Comparison of ENCODE assay signal across 8 cellular contexts in the genomic region with DNA sequence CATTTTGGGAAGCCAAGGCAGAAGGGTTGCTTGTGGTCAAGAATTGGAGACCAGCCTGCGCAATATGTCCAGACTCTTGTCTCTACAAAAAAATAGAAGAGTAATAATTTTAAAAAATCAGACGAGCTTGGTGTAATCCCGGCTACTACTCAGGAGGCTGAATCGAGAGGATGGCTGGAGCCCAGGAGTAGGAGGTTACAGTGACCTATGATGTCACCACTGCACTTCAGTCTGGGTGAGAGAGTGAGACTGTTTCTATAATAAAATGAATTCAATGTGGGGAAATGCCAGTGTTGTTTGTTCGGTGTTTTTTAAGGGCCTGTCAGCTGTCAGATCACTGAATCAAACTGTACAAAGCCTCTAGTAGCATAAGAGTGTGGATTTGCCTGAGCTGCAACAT. TPM values are rescaled to one million over a fixed set of nuclear protein-coding genes. Genes with fewer than 3 reads are reported as not detected.
DNase-seq lines count a peak whose midpoint lies in the region; ATAC-seq, FAIRE-seq and TF ChIP-seq lines count a peak whose summit lies in the region.

No MANE protein-coding gene starts in this region.

- FAIRE-seq in GM12891 (lab: Jason Lieb, UNC): peak; percentile 20

- TF ChIP-seq CTCF in OCI-LY7 (conservative IDR thresholded peaks at IDR 0.05; ENCODE audit: low read length) (no peak), esophagus muscularis mucosa (IDR thresholded peaks at IDR 0.05) (no peak), progenitor cell of endocrine pancreas (IDR thresholded peaks at IDR 0.05; ENCODE audit: unreplicated experiment) (no peak)

- no peak overlapping the region for H3K27ac ChIP-seq in OCI-LY7 (ENCODE audit: low read depth, low read length, poor library complexity, severe bottlenecking)
- peak overlapping the region; percentile 96 to 100 (median 100) for H3K27ac ChIP-seq in esophagus muscularis mucosa (replicated peaks in 1 of 4)

- peaks cover 25% of the 10 kb centered on the region for H3K27me3 Mint-ChIP-seq in progenitor cell of endocrine pancreas

- no peak for ATAC-seq in HG03139 (IDR thresholded peaks at IDR 0.05; ENCODE audit: unreplicated experiment)

- POLR2A ChIA-PET in OCI-LY7 (lab: Charles Lee): interaction anchor here (0.5 to 5.0 kb wide), 13 partner anchors 10 to 451 kb away, joined by 3 to 28 read pairs (median 4); partner anchors contain the start of gene CLN5

- H2AFZ ChIP-seq in OCI-LY7 (ENCODE audit: low read length): peak overlapping the region; percentile 43; the same call in 1 of the 2 replicates

- DNase-seq in GM12891 (ENCODE audit: insufficient read length, low spot score): no peak
- no peak for DNase-seq in OCI-LY7 (ENCODE audit: low spot score)
- no peak for DNase-seq in esophagus muscularis mucosa (ENCODE audit: extremely low spot score)
- DNase-seq in progenitor cell of endocrine pancreas (ENCODE audit: low spot score, unreplicated experiment): no peak
- DNase-seq in DMS79 treated with DMSO at 0.1 percent for 48 hours (lab: John Stamatoyannopoulos, UW): no peak
- DNase-seq in mucosa of gallbladder (ENCODE audit: low spot score): no peak
- DNase-seq in epidermal melanocyte (ENCODE audit: insufficient read length, low spot score): no peak

- peaks cover 32% of the 10 kb centered on the region for H3K79me2 ChIP-seq in OCI-LY7 (ENCODE audit: insufficient read depth, low read depth, low read length)

- BruUV-seq in OCI-LY7 (replicated peaks; lab: Mats Ljungman, UMichigan): no TSS peak

- no peaks in the 10 kb centered on the region for H3K9me2 ChIP-seq in OCI-LY7 (ENCODE audit: insufficient read depth, low read length)

- H3K4me1 ChIP-seq in OCI-LY7 (ENCODE audit: insufficient read depth, low read length, poor library complexity, severe bottlenecking) (peaks cover 31% of the 10 kb centered on the region), esophagus muscularis mucosa (peaks cover 32 to 38% (median 36%) of the 10 kb centered on the region in 4 donors)

- peak overlapping the region; percentile 90 for H3K4me3 Mint-ChIP-seq in progenitor cell of endocrine pancreas (ENCODE audit: low read depth)

- no peaks in the 10 kb centered on the region for H3K9me3 ChIP-seq in OCI-LY7 (ENCODE audit: low read length)
- no peaks in the 10 kb centered on the region for H3K9me3 ChIP-seq in esophagus muscularis mucosa

- no peaks in the 10 kb centered on the region for H3K9me3 Mint-ChIP-seq in progenitor cell of endocrine pancreas (ENCODE audit: low read depth)

- WGBS in esophagus muscularis mucosa: 52% methylated on average over 5 of the region's 5 CpGs

- peak overlapping the region; percentile 99; the same call in 1 of the 2 replicates for H3K4me2 ChIP-seq in OCI-LY7 (ENCODE audit: low read length)

- CTCF ChIA-PET in OCI-LY7 (lab: Charles Lee; ENCODE audit: unreplicated experiment): no interaction called here

- H3K27me3 ChIP-seq in esophagus muscularis mucosa: no peaks in the 10 kb centered on the region

- no peak overlapping the region for H3K4me3 ChIP-seq in OCI-LY7 (ENCODE audit: low read depth, low read length, poor library complexity, severe bottlenecking)
- H3K4me3 ChIP-seq in esophagus muscularis mucosa: peak overlapping the region in 3 of 4 donors; percentile 90 to 98 (median 96)

- H3K36me3 Mint-ChIP-seq in progenitor cell of endocrine pancreas (ENCODE audit: insufficient read depth): no peaks in the 10 kb centered on the region

- peaks cover 16% of the 10 kb centered on the region for H3K4me1 Mint-ChIP-seq in progenitor cell of endocrine pancreas (ENCODE audit: low read depth)

- peaks cover 24% of the 10 kb centered on the region for H4K20me1 ChIP-seq in OCI-LY7 (ENCODE audit: insufficient read depth, low read length)

- H3K36me3 ChIP-seq in OCI-LY7 (ENCODE audit: insufficient read depth, low read length) (peaks cover 11% of the 10 kb centered on the region; the same call in 1 of the 2 replicates), esophagus muscularis mucosa (no peaks in the 10 kb centered on the region)

- no peak overlapping the region for H3K27ac Mint-ChIP-seq in progenitor cell of endocrine pancreas

- intact Hi-C loops in OCI-LY7 (cut with micrococcal nuclease; ENCODE audit: unreplicated experiment): loop anchor here (5.0 kb wide), 1 partner anchor 479 kb away; no protein-coding TSS in a partner anchor
- intact Hi-C loops in esophagus muscularis mucosa (cut with DNase I): loop anchor here (5.0 to 10.0 kb wide), 2 partner anchors 36 to 297 kb away; partner anchors contain the start of genes CLN5 and MYCBP2

- no peak for TF ChIP-seq EP300 in esophagus muscularis mucosa (IDR thresholded peaks at IDR 0.05)

- TF ChIP-seq POLR2A in GM12891 (IDR thresholded peaks at IDR 0.05; ENCODE audit: low read depth, low read length) (no peak), esophagus muscularis mucosa (IDR thresholded peaks at IDR 0.05; ENCODE audit: low read depth) (no peak)

TF ChIP-seq in GM12891, 5 proteins besides CTCF, POLR2A, EP300 and RAD21:
- no peak for TF ChIP-seq POLR2AphosphoS5 (IDR thresholded peaks at IDR 0.05; ENCODE audit: low read depth, low read length)
- no peak for TF ChIP-seq TAF1 (IDR thresholded peaks at IDR 0.05; ENCODE audit: low read depth, low read length)
- no peak for TF ChIP-seq POU2F2 (IDR thresholded peaks at IDR 0.05; ENCODE audit: low read depth, low read length)
- TF ChIP-seq SPI1 (IDR thresholded peaks at IDR 0.05; ENCODE audit: low read depth, low read length): no peak
TF ChIP-seq in GM12891: peak in this region for 0.

RNA-seq across cellular contexts. Expression of gene FBXL3, which starts 1.2 kb away (rescaled TPM):
- polyA plus RNA-seq in GM12891 (2012; ENCODE audit: low read depth, missing spikeins): 8.8 TPM
- 21.6 and 23.4 TPM in 2 replicates for total RNA-seq in OCI-LY7 (2014; rRNA removed; shearing (Covaris generic))
- total RNA-seq in OCI-LY7 (2022): 24.7 and 25.1 TPM in 2 replicates
- total RNA-seq in esophagus muscularis mucosa: 100 to 1,000 TPM in 1 of 4 donors, 10 to 100 TPM in 3; 76.9 to 118 (median 80.5) TPM
- total RNA-seq in progenitor cell of endocrine pancreas: 18.0 and 21.8 TPM in 2 replicates
- total RNA-seq in mucosa of gallbladder: 41.1 TPM

RNA-seq across cellular contexts. Expression of gene CLN5, which starts 36.3 kb away (rescaled TPM):
- 15.4 TPM for polyA plus RNA-seq in GM12891 (2012; ENCODE audit: low read depth, missing spikeins)
- 10.1 and 11.7 TPM in 2 replicates for total RNA-seq in OCI-LY7 (2014; rRNA removed; shearing (Covaris generic))
- total RNA-seq in OCI-LY7 (2022) (12.7 and 13.2 TPM in 2 replicates), esophagus muscularis mucosa (10 to 100 TPM; 17.6 to 26.2 (median 19.8) TPM), progenitor cell of endocrine pancreas (21.3 and 21.4 TPM in 2 replicates), mucosa of gallbladder (56.9 TPM)
